ENCODE assay signal across 1 cellular context in the genomic region with DNA sequence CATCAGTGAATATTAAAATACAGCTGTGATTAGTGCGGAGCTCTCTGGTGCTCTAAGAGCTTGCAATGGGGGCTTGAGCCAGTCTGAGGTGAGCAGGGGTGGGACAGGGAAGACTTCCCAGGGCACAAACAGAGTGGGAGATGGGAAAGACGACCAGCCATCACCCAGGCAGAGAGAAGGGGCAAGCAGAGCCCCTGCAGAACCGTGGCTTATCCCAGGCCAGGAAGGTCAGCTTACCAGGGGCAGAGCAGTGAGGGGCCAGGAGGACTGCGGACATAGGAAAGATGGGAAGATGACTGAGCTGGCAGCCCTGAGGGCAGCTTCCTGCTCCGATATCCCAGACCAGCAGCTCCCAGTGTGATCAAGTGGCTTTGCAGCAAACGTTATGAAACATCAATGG.
TF ChIP-seq lines count a peak whose summit lies in the region.

No MANE protein-coding gene starts in this region.

TF ChIP-seq in liver, 16 proteins besides CTCF, POLR2A, EP300 and RAD21 (continued from another document):
- no peak for TF ChIP-seq FOXA2 (IDR thresholded peaks at IDR 0.05)
- no peak for TF ChIP-seq ATF3 (IDR thresholded peaks at IDR 0.05)
- TF ChIP-seq FOXA1 (IDR thresholded peaks at IDR 0.05): no peak
- TF ChIP-seq NR2F2 (IDR thresholded peaks at IDR 0.05): no peak
- TF ChIP-seq MAX (IDR thresholded peaks at IDR 0.05): no peak
- TF ChIP-seq HNF4G (IDR thresholded peaks at IDR 0.05): no peak
- TF ChIP-seq YY1 (IDR thresholded peaks at IDR 0.05): no peak
- TF ChIP-seq EGR1 (IDR thresholded peaks at IDR 0.05; ENCODE audit: low read depth in 2 of 2): no peak
